ENCODE assay signal across 22 cellular contexts in genomic region chr2:6445156-6445555, GRCh38.
"Had no signal": no experiment of that assay in that cellular context is flagged by ENCODE, and none has a peak within 500 bp of the region (broad histone marks: within the 10 kb centered on the region; RNA-seq: fewer than 3 reads in every experiment).

No MANE protein-coding gene starts in this region.

- ATAC-seq: HepG2 had no signal

- DNase-seq: IMR-90, Karpas-422, KG1, MG63, NCI-H1092, NCI-H1105 treated with DMSO at 0.1 percent for 48 hours, NCI-H1417 treated with DMSO at 0.1 percent for 48 hours, NCI-H146, NCI-H1694 treated with DMSO at 0.1 percent for 48 hours, NCI-H1930, NCI-H2081, NCI-H2107, NCI-H2227 treated with DMSO at 0.1 percent for 48 hours, NCI-H524 treated with DMSO at 0.1 percent for 48 hours, NCI-H69, NCI-H774, Right ventricle myocardium superior, RPMI8226, SIG-M5, SK-N-SH, SW 1271 had no signal
